Comparison of ENCODE assay signal across 22 cellular contexts in the genomic region with DNA sequence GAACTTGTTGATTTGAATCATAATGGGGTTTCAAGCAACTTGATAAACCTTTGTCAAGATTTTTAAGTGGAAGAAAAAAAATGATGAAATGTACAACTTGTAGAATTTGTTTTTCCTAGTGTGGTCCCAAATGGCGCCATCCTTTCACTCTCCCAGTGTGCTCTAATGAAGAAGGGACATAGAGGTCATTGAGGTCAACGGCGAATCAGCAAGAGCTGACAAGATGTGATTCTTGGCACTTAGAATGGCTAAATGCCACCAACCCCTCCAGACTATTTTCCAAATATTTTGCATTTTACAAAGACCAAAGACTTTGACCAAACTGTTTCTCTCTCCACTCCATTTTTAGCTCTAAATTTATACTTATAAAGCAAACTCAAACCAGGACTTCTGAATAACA.
"Had no signal": no experiment of that assay in that cellular context is flagged by ENCODE, and none has a peak within 500 bp of the region (broad histone marks: within the 10 kb centered on the region; RNA-seq: fewer than 3 reads in every experiment).

No MANE protein-coding gene starts in this region.

- H3K9me3 ChIP-seq: mucosa of descending colon, neutrophil, transverse colon, uterus had no signal

- H3K36me3 ChIP-seq: neutrophil, transverse colon, uterus had no signal

- H3K4me3 ChIP-seq: mucosa of descending colon, transverse colon, uterus had no signal

- H3K27ac ChIP-seq: neutrophil, transverse colon, uterus, VCaP had no signal

- H3K4me1 ChIP-seq: transverse colon, uterus had no signal

- DNase-seq: activated CD4-positive, alpha-beta T cell treated with anti-CD3 and anti-CD28 coated beads, Interleukin-2, amount 50 U/mL, for 1 hour; activated CD4-positive, CD25-positive, alpha-beta regulatory T cell treated with anti-CD3 and anti-CD28 coated beads, Interleukin-2, amount 50 U/mL, for 72 hours; activated CD8-positive, alpha-beta memory T cell treated with anti-CD3 and anti-CD28 coated beads for 24 hours; activated CD8-positive, alpha-beta memory T cell treated with anti-CD3 and anti-CD28 coated beads, Interleukin-2, amount 50 U/mL, for 48 hours; activated effector memory CD4-positive, alpha-beta T cell treated with Interleukin-2 at 50 U/mL for 16 hours; activated naive CD4-positive, alpha-beta T cell treated with anti-CD3 and anti-CD28 coated beads, Interleukin-2, amount 10 ng/mL, durations not matched to agents 7 days and 5 days; activated T-cell treated with anti-CD3 and anti-CD28 coated beads, Interleukin-2, amount 50 U/mL, for 48 hours; effector CD4-positive, alpha-beta T cell; glutamatergic neuron; hippocampal formation; left cardiac atrium; mesenchymal stem cell; mucosa of descending colon; naive thymus-derived CD4-positive, alpha-beta T cell; stimulated activated CD4-positive, alpha-beta T cell treated with anti-CD3 and anti-CD28 coated beads, Interleukin-12 subunit alpha, Interleukin-12 subunit beta, amount 100 ng/mL, for 4 hours; stimulated activated CD4-positive, alpha-beta T cell treated with anti-CD3 and anti-CD28 coated beads, Interleukin-1b, Interleukin-23, amount 100 ng/mL, for 48 hours; stimulated activated naive CD4-positive, alpha-beta T cell treated with Interleukin-2 at 50 U/mL for 16 hours; T1000; transverse colon; uterus had no signal

- H3K27me3 ChIP-seq: neutrophil, transverse colon, uterus had no signal
